Comparison of ENCODE assay signal across 8 cellular contexts in genomic region chr20:36235892-36236785, GRCh38. TPM values are rescaled to one million over a fixed set of nuclear protein-coding genes. Genes with fewer than 3 reads are reported as not detected.
DNase-seq lines count a peak whose midpoint lies in the region; ATAC-seq and TF ChIP-seq lines count a peak whose summit lies in the region.

AAR2 (plus strand) TSS chr20:36236478; CDS start chr20:36239869, 3,391 bp downstream.

- H3K9me3 ChIP-seq in HAP-1 (no peaks in the 10 kb centered on the region), hepatocyte (ENCODE audit: low read depth) (no peaks in the 10 kb centered on the region), aorta (ENCODE audit: control insufficient read depth, low read length) (no peaks in the 10 kb centered on the region)

- peak; percentile 94 for ATAC-seq in aorta (ENCODE audit: low FRiP score)

- H3K36me3 ChIP-seq in HAP-1 (replicated peaks) (peaks cover 17% of the 10 kb centered on the region), hepatocyte (replicated peaks; ENCODE audit: insufficient read depth, low read depth) (no peaks in the 10 kb centered on the region), aorta (ENCODE audit: control insufficient read depth in 1 of 2, insufficient read depth in 2 of 2, low read length in 1 of 2) (no peaks in the 10 kb centered on the region)

- no peaks in the 10 kb centered on the region for H4K20me1 ChIP-seq in hepatocyte (ENCODE audit: insufficient read depth, poor library complexity, severe bottlenecking)

- H3K4me1 ChIP-seq in HAP-1 (peaks cover 10% of the 10 kb centered on the region; the same call in 1 of the 2 replicates), hepatocyte (ENCODE audit: insufficient read depth) (peaks cover 8% of the 10 kb centered on the region), aorta (ENCODE audit: control insufficient read depth in 1 of 2, insufficient read depth in 2 of 2, low read length in 2 of 2) (peaks cover 0 to 4% of the 10 kb centered on the region in 2 donors)

- peaks cover 52% of the 10 kb centered on the region for H3K79me2 ChIP-seq in hepatocyte

- H3K27ac ChIP-seq in hepatocyte (peak within 1 kb of the TSS; percentile 85), aorta (ENCODE audit: low read depth in 1 of 2, low read length in 2 of 2) (peak within 1 kb of the TSS in 1 of 2 donors; percentile 29)

- intact Hi-C loops in aorta (cut with DNase I), result no loop called here

- no peaks in the 10 kb centered on the region for H3K27me3 ChIP-seq in HAP-1 (ENCODE audit: low read depth)
- no peaks in the 10 kb centered on the region for H3K27me3 ChIP-seq in hepatocyte
- no peaks in the 10 kb centered on the region for H3K27me3 ChIP-seq in aorta (ENCODE audit: control insufficient read depth in 1 of 2, insufficient read depth in 2 of 2, low read length in 1 of 2)

- H3K9me2 ChIP-seq in hepatocyte (replicated peaks; ENCODE audit: insufficient read depth), result no peaks in the 10 kb centered on the region

- H3K4me3 ChIP-seq in HAP-1 (peak within 1 kb of the TSS; percentile 95), astrocyte of the cerebellum (ENCODE audit: low read depth, low read length) (peak within 1 kb of the TSS; percentile 67), hepatocyte (peak within 1 kb of the TSS; percentile 89), aorta (ENCODE audit: low read length in 2 of 2) (peak within 1 kb of the TSS; percentile 65 to 94)

- in situ Hi-C loops in HAP-1 (cut with MboI; ENCODE audit: low sequenced_read_pairs), result no loop called here
- in situ Hi-C loops in astrocyte of the cerebellum (cut with HindIII; ENCODE audit: low sequenced_read_pairs), result no loop called here

- H2AFZ ChIP-seq in hepatocyte, result peak within 1 kb of the TSS; percentile 100

- TF ChIP-seq CTCF in astrocyte of the cerebellum (IDR thresholded peaks at IDR 0.05; ENCODE audit: low read depth, low read length, missing control alignments), result no peak
- TF ChIP-seq CTCF in hepatocyte (IDR thresholded peaks at IDR 0.05; ENCODE audit: poor library complexity), result no peak

- DNase-seq in DMS153 treated with DMSO at 0.1 percent for 48 hours (lab: John Stamatoyannopoulos, UW; ENCODE audit: unreplicated experiment) (peak; percentile 74), HAP-1 (ENCODE audit: low spot score in 2 of 2) (peak; percentile 79 to 88), NCI-H2029 (lab: John Stamatoyannopoulos, UW) (peak; percentile 72), T1000 (lab: John Stamatoyannopoulos, UW) (peak; percentile 66), astrocyte of the cerebellum (ENCODE audit: low read depth) (peak; percentile 35), hepatocyte (ENCODE audit: low spot score) (peak; percentile 88), retina (peak; percentile 93), aorta (peak; percentile 85 to 92)

- whole genome bisulfite sequencing in hepatocyte (ENCODE audit: low lambda C conversion rate, missing lambda C conversion rate), result 19% methylated on average over 44 of the region's 44 CpGs
- 14% methylated on average over 44 of the region's 44 CpGs for WGBS in aorta, 2 donors

- H3K4me2 ChIP-seq in hepatocyte, result peak within 1 kb of the TSS; percentile 79

RNA-seq across cellular contexts. Expression of gene AAR2, which starts in this region (rescaled TPM):
- 26.7 and 29.4 TPM in 2 replicates for total RNA-seq in hepatocyte
- polyA plus RNA-seq in hepatocyte, result 34.6 and 36.7 TPM in 2 replicates
- 10 to 100 TPM; 19.4 to 19.9 TPM for total RNA-seq in aorta
- polyA plus RNA-seq in aorta, result 10 to 100 TPM in 1 of 2 donors, 1 to 10 TPM in 1; 7.9 to 23.9 TPM

Comparison
In these comparisons a context has a peak if more than half of its experiments do, and no peak if none do; other contexts are left out.
1. DNase-seq: peak in every context shown above with its lines; median percentile 93 in retina; 88 in aorta; 88 in hepatocyte; 84 in HAP-1; 74 in DMS153 treated with DMSO at 0.1 percent for 48 hours; 72 in NCI-H2029; 66 in T1000; 35 in astrocyte of the cerebellum.